ENCODE assay signal across 4 cellular contexts in the genomic region with DNA sequence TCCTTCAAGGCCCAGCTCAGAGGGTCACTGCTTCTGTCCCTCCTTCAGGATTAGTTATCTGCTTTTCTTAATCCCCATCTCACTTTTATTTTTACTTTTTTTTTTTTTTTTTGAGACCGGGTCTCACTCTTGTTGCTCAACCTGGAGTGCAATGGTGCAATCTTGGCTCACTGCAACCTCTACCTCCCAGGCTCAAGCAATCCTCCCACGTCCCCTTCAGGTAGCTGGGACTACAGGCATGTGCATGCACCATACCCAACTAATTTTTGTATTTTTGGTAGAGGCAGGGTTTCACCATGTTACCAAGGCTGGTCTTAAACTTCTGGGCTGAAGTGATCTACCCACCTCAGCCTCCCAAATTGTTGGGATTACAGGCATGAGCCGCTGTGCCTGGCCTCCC. TPM values are rescaled to one million over a fixed set of nuclear protein-coding genes. Genes with fewer than 3 reads are reported as not detected.
"Had no signal": no experiment of that assay in that cellular context is flagged by ENCODE, and none has a peak within 500 bp of the region (broad histone marks: within the 10 kb centered on the region; RNA-seq: fewer than 3 reads in every experiment).

No MANE protein-coding gene starts in this region.

RNA-seq across cellular contexts. Expression of a gene that starts 14.1 kb away (rescaled TPM):
- polyA plus RNA-seq: immature natural killer cell; keratinocyte; mammary epithelial cell; naive thymus-derived CD4-positive, alpha-beta T cell had no signal
